In the genomic region with DNA sequence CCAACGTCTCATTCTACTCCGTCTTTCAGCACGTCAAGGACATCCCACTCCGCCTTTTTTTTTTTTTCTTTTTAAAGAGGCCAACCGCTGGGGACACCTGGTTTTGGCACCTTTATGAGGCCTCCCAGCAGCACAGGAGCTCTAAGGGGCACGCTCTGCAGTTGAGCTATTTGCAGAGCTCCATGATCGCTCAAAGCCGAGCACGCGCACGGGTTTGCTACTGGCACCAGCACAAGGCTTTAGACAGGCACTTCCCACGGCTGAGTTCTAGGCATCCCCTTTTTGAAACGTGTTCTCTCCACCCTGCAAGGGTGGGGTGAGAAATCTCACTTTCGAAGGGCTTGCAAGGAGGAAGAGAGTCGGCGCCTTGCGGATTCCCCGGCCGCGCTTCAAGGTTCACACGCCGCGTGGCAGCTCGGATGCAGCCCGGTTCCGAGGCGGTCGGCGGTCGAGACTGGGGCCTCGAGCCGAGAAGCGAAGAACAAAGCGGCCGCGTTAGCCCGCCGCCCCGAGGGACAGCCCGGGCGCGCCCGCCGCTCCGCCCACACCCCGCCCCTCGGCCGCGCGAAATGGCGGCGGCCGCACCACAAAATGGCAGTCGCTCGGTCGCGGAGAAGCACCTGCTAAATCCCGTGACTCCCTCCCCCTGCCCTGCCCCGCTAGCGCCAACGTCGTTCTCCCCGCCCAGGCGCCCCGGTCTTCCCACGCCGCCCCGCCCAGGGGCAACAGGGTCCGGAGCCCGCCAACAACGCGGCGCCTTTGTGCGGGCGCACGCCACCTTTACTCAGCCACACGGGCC, we compare ENCODE assay signal across 8 cellular contexts. TPM values are rescaled to one million over a fixed set of nuclear protein-coding genes. Genes with fewer than 3 reads are reported as not detected.
DNase-seq lines count a peak whose midpoint lies in the region; ATAC-seq and TF ChIP-seq lines count a peak whose summit lies in the region.

No MANE protein-coding gene starts in this region.

- POLR2A ChIA-PET in SK-N-SH (lab: Yijun Ruan, JAX) = interaction anchor here (0.5 to 2.3 kb wide), 10 partner anchors 10 to 1623 kb away, joined by 3 to 19 read pairs (median 4); a partner anchor contains a TSS

- 1% methylated on average over 12 of the region's 77 CpGs for WGBS in SK-N-SH (ENCODE audit: low lambda C conversion rate)
- under 1% methylated on average over 77 of the region's 77 CpGs for WGBS in thymus

- no peaks in the 10 kb centered on the region for H3K9me3 Mint-ChIP-seq in activated naive CD4-positive, alpha-beta T cell treated with anti-CD3 and anti-CD28 coated beads, Interleukin-2, amount 50 U/mL, for 72 hours
- H3K9me3 Mint-ChIP-seq in glutamatergic neuron (ENCODE audit: unreplicated experiment) (peaks cover 11% of the 10 kb centered on the region), osteocyte (ENCODE audit: unreplicated experiment) (no peaks in the 10 kb centered on the region)

- peak overlapping the region; percentile 61 to 98 for H3K4me3 ChIP-seq in SK-N-SH (ENCODE audit: low read depth in 2 of 2, low read length in 1 of 2)
- peak overlapping the region; percentile 57 for H3K4me3 ChIP-seq in thymus (ENCODE audit: low read length)

- H3K4me1 ChIP-seq in SK-N-SH (ENCODE audit: control insufficient read depth in 1 of 2, insufficient read depth in 2 of 2, low read depth in 1 of 2, low read length in 1 of 2) = peaks cover 3 to 12% of the 10 kb centered on the region in 2 experiments; a peak in 2 of 4 replicates
- H3K4me1 ChIP-seq in thymus (ENCODE audit: control insufficient read depth, insufficient read depth, low read length) = peaks cover 12% of the 10 kb centered on the region

- peak; percentile 77 for DNase-seq in GM04504 (ENCODE audit: low read depth)
- peak; percentile 98 for DNase-seq in NCI-H1092 treated with DMSO at 0.1 percent for 48 hours (lab: John Stamatoyannopoulos, UW)
- peak; percentile 89 for DNase-seq in SK-N-SH
- peak; percentile 88 to 89 for DNase-seq in activated naive CD4-positive, alpha-beta T cell treated with anti-CD3 and anti-CD28 coated beads, Interleukin-2, amount 50 U/mL, for 72 hours (ENCODE audit: low spot score in 2 of 2)
- DNase-seq in glutamatergic neuron = peak; percentile 90
- DNase-seq in osteocyte (ENCODE audit: extremely low spot score, unreplicated experiment) = peak; percentile 94

- peak overlapping the region; percentile 97 to 99 for H3K27ac Mint-ChIP-seq in activated naive CD4-positive, alpha-beta T cell treated with anti-CD3 and anti-CD28 coated beads, Interleukin-2, amount 50 U/mL, for 72 hours
- H3K27ac Mint-ChIP-seq in glutamatergic neuron (ENCODE audit: unreplicated experiment) (peak overlapping the region; percentile 100), osteocyte (ENCODE audit: unreplicated experiment) (peak overlapping the region; percentile 99)

- peak overlapping the region; percentile 100 for H3K4me2 ChIP-seq in SK-N-SH

- TF ChIP-seq CTCF in SK-N-SH (IDR thresholded peaks at IDR 0.05) (no peak), glutamatergic neuron (IDR thresholded peaks at IDR 0.05; ENCODE audit: partially characterized antibody, unreplicated experiment) (no peak), osteocyte (IDR thresholded peaks at IDR 0.05) (no peak)

- H3K4me1 Mint-ChIP-seq in glutamatergic neuron (ENCODE audit: low read depth, unreplicated experiment) = peaks cover 4% of the 10 kb centered on the region
- peaks cover 30% of the 10 kb centered on the region for H3K4me1 Mint-ChIP-seq in osteocyte (ENCODE audit: unreplicated experiment)

- CTCF ChIA-PET in SK-N-SH (lab: Yijun Ruan, JAX) = interaction anchor here (1.1 to 1.6 kb wide), 3 partner anchors 15 to 142 kb away, joined by 3 to 4 read pairs (median 4); no protein-coding TSS in a partner anchor

- H3K79me2 ChIP-seq in SK-N-SH (ENCODE audit: insufficient read depth) = peaks cover 27% of the 10 kb centered on the region

- H3K27me3 ChIP-seq in SK-N-SH (ENCODE audit: insufficient read depth) (no peaks in the 10 kb centered on the region), thymus (ENCODE audit: control insufficient read depth, insufficient read depth) (no peaks in the 10 kb centered on the region)

- H3K36me3 Mint-ChIP-seq in activated naive CD4-positive, alpha-beta T cell treated with anti-CD3 and anti-CD28 coated beads, Interleukin-2, amount 50 U/mL, for 72 hours = peaks cover 8 to 13% of the 10 kb centered on the region in 2 donors
- no peaks in the 10 kb centered on the region for H3K36me3 Mint-ChIP-seq in glutamatergic neuron (ENCODE audit: unreplicated experiment)
- H3K36me3 Mint-ChIP-seq in osteocyte (ENCODE audit: unreplicated experiment) = peaks cover 1% of the 10 kb centered on the region

- no peaks in the 10 kb centered on the region; the same call in 1 of the 2 replicates for H3K9me3 ChIP-seq in SK-N-SH
- H3K9me3 ChIP-seq in thymus (ENCODE audit: control insufficient read depth) = no peaks in the 10 kb centered on the region

- no peak for TF ChIP-seq RAD21 in SK-N-SH (IDR thresholded peaks at IDR 0.05; ENCODE audit: low read length)

- H4K20me1 ChIP-seq in SK-N-SH (ENCODE audit: insufficient read depth) = no peaks in the 10 kb centered on the region

- peak overlapping the region; percentile 98 to 100 for H3K27ac ChIP-seq in SK-N-SH (ENCODE audit: low read depth in 2 of 2, low read length in 1 of 2)
- peak overlapping the region; percentile 100 for H3K27ac ChIP-seq in thymus (ENCODE audit: low read depth)

- H3K36me3 ChIP-seq in SK-N-SH (replicated peaks in 1 of 2; ENCODE audit: control insufficient read depth in 1 of 2, insufficient read depth in 2 of 2, low read length in 1 of 2) = peaks cover 0 to 6% of the 10 kb centered on the region in 2 experiments
- H3K36me3 ChIP-seq in thymus (ENCODE audit: control insufficient read depth, insufficient read depth) = no peaks in the 10 kb centered on the region

- H2AFZ ChIP-seq in SK-N-SH (ENCODE audit: low read depth) = peak overlapping the region; percentile 83

- peak in 1 of 2 experiments; percentile 25; a peak in 1 of 4 replicates for TF ChIP-seq EP300 in SK-N-SH (IDR thresholded peaks at IDR 0.05; ENCODE audit: borderline replicate concordance in 1 of 2, low read depth in 1 of 2, low read length in 1 of 2)

- no peaks in the 10 kb centered on the region for H3K9me2 ChIP-seq in SK-N-SH

- ATAC-seq in HG02588 (IDR thresholded peaks at IDR 0.05; ENCODE audit: unreplicated experiment) = peak; percentile 45
- peak; percentile 61 to 75 for ATAC-seq in activated naive CD4-positive, alpha-beta T cell treated with anti-CD3 and anti-CD28 coated beads, Interleukin-2, amount 50 U/mL, for 72 hours

- H3K4me3 Mint-ChIP-seq in glutamatergic neuron (ENCODE audit: unreplicated experiment) (peak overlapping the region; percentile 97), osteocyte (ENCODE audit: unreplicated experiment) (peak overlapping the region; percentile 93)

- H3K9ac ChIP-seq in SK-N-SH = peak overlapping the region; percentile 99

- H3F3A ChIP-seq in SK-N-SH (replicated peaks; ENCODE audit: insufficient read depth) = peaks cover 34% of the 10 kb centered on the region

- peaks cover 11% of the 10 kb centered on the region for H3K27me3 Mint-ChIP-seq in glutamatergic neuron (ENCODE audit: unreplicated experiment)
- no peaks in the 10 kb centered on the region for H3K27me3 Mint-ChIP-seq in osteocyte (ENCODE audit: unreplicated experiment)

TF ChIP-seq in SK-N-SH, 30 proteins besides CTCF, POLR2A, EP300 and RAD21:
- peak; percentile 44 for TF ChIP-seq CHD2 (IDR thresholded peaks at IDR 0.05; ENCODE audit: low read length, partially characterized antibody)
- TF ChIP-seq RFX5 (IDR thresholded peaks at IDR 0.05; ENCODE audit: low read length) = no peak; the same call in 1 of the 2 replicates
- TF ChIP-seq TEAD4 (IDR thresholded peaks at IDR 0.05; ENCODE audit: borderline replicate concordance, insufficient read depth) = peak; percentile 100
- TF ChIP-seq MXI1 (IDR thresholded peaks at IDR 0.05; ENCODE audit: low read depth, low read length) = peak; percentile 65
- no peak; the same call in 1 of the 2 replicates for TF ChIP-seq GATA2 (CRISPR knock-in tag; IDR thresholded peaks at IDR 0.05)
- TF ChIP-seq MEF2A (IDR thresholded peaks at IDR 0.05; ENCODE audit: borderline replicate concordance, low read depth) = no peak
- peak; percentile 71 for TF ChIP-seq POLR2AphosphoS5 (IDR thresholded peaks at IDR 0.05; ENCODE audit: low read depth, low read length)
- TF ChIP-seq FOXJ3 (CRISPR knock-in tag; IDR thresholded peaks at IDR 0.05) = peak; percentile 31; the same call in 1 of the 2 replicates
- peak; percentile 79; the same call in 1 of the 2 replicates for TF ChIP-seq SIN3A (IDR thresholded peaks at IDR 0.05; ENCODE audit: borderline replicate concordance, low read depth, low read length)
- TF ChIP-seq, protein P1, sequence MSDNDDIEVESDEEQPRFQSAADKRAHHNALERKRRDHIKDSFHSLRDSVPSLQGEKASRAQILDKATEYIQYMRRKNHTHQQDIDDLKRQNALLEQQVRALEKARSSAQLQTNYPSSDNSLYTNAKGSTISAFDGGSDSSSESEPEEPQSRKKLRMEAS (IDR thresholded peaks at IDR 0.05; ENCODE audit: low read depth) = peak; percentile 92
- TF ChIP-seq YY1 (IDR thresholded peaks at IDR 0.05; ENCODE audit: low read depth) = peak; percentile 98
- peak; percentile 91 for TF ChIP-seq TAF1 (IDR thresholded peaks at IDR 0.05; ENCODE audit: borderline replicate concordance, low read depth, low read length)
TF ChIP-seq in SK-N-SH: peak in this region for 9.

RNA-seq across cellular contexts. Expression of a gene that starts 12.9 kb away (rescaled TPM):
- polyA plus RNA-seq in SK-N-SH (2012; rRNA removed) = 3.2 and 6.1 TPM in 2 replicates
- 2.9 and 4.3 TPM in 2 replicates for polyA plus RNA-seq in SK-N-SH (2012; cell fraction: cytosol; rRNA removed)
- 24.6 and 35.8 TPM in 2 replicates for polyA plus RNA-seq in SK-N-SH (2012; cell fraction: nucleus; rRNA removed)
- 10 to 100 TPM; 52.1 to 63.4 TPM for total RNA-seq in activated naive CD4-positive, alpha-beta T cell treated with anti-CD3 and anti-CD28 coated beads, Interleukin-2, amount 50 U/mL, for 72 hours
- total RNA-seq in glutamatergic neuron (ENCODE audit: unreplicated experiment) = 52.4 TPM
- total RNA-seq in osteocyte = 54.0 and 59.8 TPM in 2 replicates
- 11.4 TPM for polyA plus RNA-seq in thymus

RNA-seq across cellular contexts. Expression of a gene that starts 27.2 kb away (rescaled TPM):
- polyA plus RNA-seq in SK-N-SH (2012; rRNA removed) (2.8 and 4.1 TPM in 2 replicates), thymus (4.0 TPM)
- polyA plus RNA-seq in SK-N-SH (2012; cell fraction: cytosol; rRNA removed) = 4.1 and 9.7 TPM in 2 replicates
- polyA plus RNA-seq in SK-N-SH (2012; cell fraction: nucleus; rRNA removed) = 1.8 and 2.6 TPM in 2 replicates
- total RNA-seq in activated naive CD4-positive, alpha-beta T cell treated with anti-CD3 and anti-CD28 coated beads, Interleukin-2, amount 50 U/mL, for 72 hours = 1 to 10 TPM; 2.2 to 2.5 TPM
- total RNA-seq in glutamatergic neuron (ENCODE audit: unreplicated experiment) (2.0 TPM), osteocyte (1.5 and 1.6 TPM in 2 replicates)

Comparison
In these comparisons a context has a peak if more than half of its experiments do, and no peak if none do; other contexts are left out.
1. Peak in every context shown above with its lines: DNase-seq, ATAC-seq, H3K4me3 ChIP-seq and H3K27ac ChIP-seq.